In genomic region chr2:127082974-127083373, GRCh38 we compare ENCODE assay signal across 1 cellular context.
TF ChIP-seq lines count a peak whose summit lies in the region.

No MANE protein-coding gene starts in this region.

TF ChIP-seq in SK-N-SH, 30 proteins besides CTCF, POLR2A, EP300 and RAD21 (continued from another document):
- TF ChIP-seq ZBTB33 (IDR thresholded peaks at IDR 0.05; ENCODE audit: borderline replicate concordance, low read depth) (no peak), NRF1 (IDR thresholded peaks at IDR 0.05; ENCODE audit: low read depth, low read length) (no peak), TCF12 (IDR thresholded peaks at IDR 0.05) (no peak), POLR2AphosphoS5 (IDR thresholded peaks at IDR 0.05; ENCODE audit: low read depth, low read length) (no peak), REST (IDR thresholded peaks at IDR 0.05; ENCODE audit: low read depth, low read length) (no peak), FOSL2 (IDR thresholded peaks at IDR 0.05; ENCODE audit: borderline replicate concordance, low read depth) (no peak), TEAD4 (IDR thresholded peaks at IDR 0.05; ENCODE audit: borderline replicate concordance, insufficient read depth) (no peak), FOXM1 (IDR thresholded peaks at IDR 0.05; ENCODE audit: low read depth) (no peak), FOXJ3 (CRISPR knock-in tag; IDR thresholded peaks at IDR 0.05) (no peak)
